Comparison of ENCODE assay signal across 9 cellular contexts in the genomic region with DNA sequence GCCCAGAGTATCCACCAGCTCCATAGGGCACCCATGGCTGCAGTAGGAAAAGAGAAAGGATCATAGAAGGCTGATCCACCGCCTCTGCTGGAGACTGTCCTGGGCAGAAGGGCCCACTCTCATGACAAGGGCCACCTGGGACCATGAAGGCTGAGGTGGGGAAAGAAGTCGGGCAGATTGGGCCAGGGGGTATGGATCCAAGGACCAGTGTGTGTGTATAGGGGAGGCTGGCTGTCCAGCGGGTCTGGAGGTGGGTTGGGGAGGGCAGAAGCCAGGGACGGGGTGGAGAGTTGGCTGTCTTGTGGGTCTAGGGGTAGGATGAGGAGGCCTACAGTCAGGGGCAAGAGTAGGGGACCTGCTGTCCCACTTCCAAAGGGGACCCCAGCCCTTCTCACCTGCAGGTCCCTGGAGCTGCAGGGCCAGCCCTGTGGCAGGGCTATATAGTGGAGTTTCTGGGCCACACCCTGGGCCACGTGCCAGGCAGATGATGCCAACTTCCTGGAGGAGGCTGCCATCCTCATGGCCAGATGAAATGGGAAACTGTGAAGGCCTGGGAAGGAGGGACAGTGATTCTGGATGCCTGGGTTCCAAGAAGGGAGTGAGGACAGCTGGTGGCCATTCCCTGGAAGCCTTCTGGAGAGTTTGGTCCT. TPM values are rescaled to one million over a fixed set of nuclear protein-coding genes. Genes with fewer than 3 reads are reported as not detected.
DNase-seq lines count a peak whose midpoint lies in the region; ATAC-seq and TF ChIP-seq lines count a peak whose summit lies in the region.
"Had no signal": no experiment of that assay in that cellular context is flagged by ENCODE, and none has a peak within 500 bp of the region (broad histone marks: within the 10 kb centered on the region; RNA-seq: fewer than 3 reads in every experiment).

A gene (minus strand): TSS at position 51 of the 650 bp plus-strand sequence.

- H3K4me3 Mint-ChIP-seq in activated naive CD4-positive, alpha-beta T cell treated with anti-CD3 and anti-CD28 coated beads for 36 hours, result no peak within 1 kb of the TSS
- H3K4me3 Mint-ChIP-seq in activated naive CD8-positive, alpha-beta T cell, result no peak within 1 kb of the TSS
- H3K4me3 Mint-ChIP-seq in type B pancreatic cell, result no peak within 1 kb of the TSS

- no peaks in the 10 kb centered on the region for H3K9me3 ChIP-seq in mucosa of descending colon

- no peak for TF ChIP-seq CTCF in mucosa of descending colon (IDR thresholded peaks at IDR 0.05)
- no peak for TF ChIP-seq CTCF in type B pancreatic cell (conservative IDR thresholded peaks at IDR 0.05)

- intact Hi-C loops in activated naive CD4-positive, alpha-beta T cell treated with anti-CD3 and anti-CD28 coated beads for 36 hours (cut with micrococcal nuclease), result no loop called here
- intact Hi-C loops in mucosa of descending colon (cut with DNase I, micrococcal nuclease), result no loop called here

- DNase-seq in activated naive CD4-positive, alpha-beta T cell treated with anti-CD3 and anti-CD28 coated beads for 36 hours, result peak; percentile 3
- DNase-seq in activated naive CD4-positive, alpha-beta T cell (lab: John Stamatoyannopoulos, UW), result no peak
- DNase-seq in mucosa of descending colon (peak; percentile 91 to 93 (median 92)), type B pancreatic cell (ENCODE audit: extremely low spot score, unreplicated experiment) (no peak), GDM1 (lab: John Stamatoyannopoulos, UW) (no peak), NCI-H1436 (lab: John Stamatoyannopoulos, UW) (no peak)
- DNase-seq: NCI-H82 had no signal

- peaks cover 4% of the 10 kb centered on the region for H3K9me3 Mint-ChIP-seq in activated naive CD4-positive, alpha-beta T cell treated with anti-CD3 and anti-CD28 coated beads for 36 hours
- H3K9me3 Mint-ChIP-seq in activated naive CD8-positive, alpha-beta T cell (ENCODE audit: low read depth), result peaks cover 7% of the 10 kb centered on the region
- H3K9me3 Mint-ChIP-seq in type B pancreatic cell, result peaks cover 6% of the 10 kb centered on the region

- peaks cover 1% of the 10 kb centered on the region for H3K36me3 Mint-ChIP-seq in activated naive CD4-positive, alpha-beta T cell treated with anti-CD3 and anti-CD28 coated beads for 36 hours (ENCODE audit: low read depth)
- peaks cover 8% of the 10 kb centered on the region for H3K36me3 Mint-ChIP-seq in activated naive CD8-positive, alpha-beta T cell
- no peaks in the 10 kb centered on the region for H3K36me3 Mint-ChIP-seq in type B pancreatic cell

- CTCF ChIA-PET in activated naive CD4-positive, alpha-beta T cell treated with anti-CD3 and anti-CD28 coated beads for 36 hours (lab: Charles Lee), result interaction anchor here (2.5 kb wide), 1 partner anchor 36 kb away, joined by 16 read pairs; a partner anchor contains a TSS

- H3K36me3 ChIP-seq in mucosa of descending colon (ENCODE audit: low read depth), result no peaks in the 10 kb centered on the region

- no peak within 1 kb of the TSS for H3K4me3 ChIP-seq in mucosa of descending colon

- H3K4me1 Mint-ChIP-seq in activated naive CD4-positive, alpha-beta T cell treated with anti-CD3 and anti-CD28 coated beads for 36 hours (ENCODE audit: low read depth), result peaks cover 63% of the 10 kb centered on the region
- peaks cover 72% of the 10 kb centered on the region for H3K4me1 Mint-ChIP-seq in activated naive CD8-positive, alpha-beta T cell (ENCODE audit: low read depth)
- H3K4me1 Mint-ChIP-seq in type B pancreatic cell (ENCODE audit: unreplicated experiment), result no peaks in the 10 kb centered on the region

- H3K27ac Mint-ChIP-seq in activated naive CD4-positive, alpha-beta T cell treated with anti-CD3 and anti-CD28 coated beads for 36 hours, result no peak within 1 kb of the TSS
- H3K27ac Mint-ChIP-seq in activated naive CD8-positive, alpha-beta T cell, result peak within 1 kb of the TSS; percentile 95
- H3K27ac Mint-ChIP-seq in type B pancreatic cell, result no peak within 1 kb of the TSS

- H3K4me1 ChIP-seq in mucosa of descending colon (ENCODE audit: low read depth), result peaks cover 15% of the 10 kb centered on the region

- H3K27me3 Mint-ChIP-seq in activated naive CD4-positive, alpha-beta T cell treated with anti-CD3 and anti-CD28 coated beads for 36 hours (ENCODE audit: low read depth), result no peaks in the 10 kb centered on the region
- H3K27me3 Mint-ChIP-seq in activated naive CD8-positive, alpha-beta T cell, result no peaks in the 10 kb centered on the region
- H3K27me3 Mint-ChIP-seq in type B pancreatic cell, result no peaks in the 10 kb centered on the region

- peak; percentile 81 for ATAC-seq in mucosa of descending colon
- no peak for ATAC-seq in GM21786 (IDR thresholded peaks at IDR 0.05; ENCODE audit: unreplicated experiment)

RNA-seq across cellular contexts. Expression of the gene that starts here (rescaled TPM):
- 1 to 10 TPM; 3.1 to 3.8 TPM for total RNA-seq in activated naive CD4-positive, alpha-beta T cell treated with anti-CD3 and anti-CD28 coated beads for 36 hours
- total RNA-seq in mucosa of descending colon (1,000 to 10,000 TPM; 1,609 to 4,808 (median 4,422) TPM), type B pancreatic cell (ENCODE audit: low replicate concordance) (7.8 and 10.0 TPM in 2 replicates)

Comparison
In these comparisons a context has a peak if more than half of its experiments do, and no peak if none do; other contexts are left out.
1. RNA of the gene that starts here (total RNA-seq): 1,609 to 4,808 TPM in mucosa of descending colon; 7.8 to 10.0 TPM in type B pancreatic cell and 3.1 to 3.8 TPM in activated naive CD4-positive, alpha-beta T cell treated with anti-CD3 and anti-CD28 coated beads for 36 hours; every median in the first group is over 100 times any median in the second.
2. DNase-seq: peak in activated naive CD4-positive, alpha-beta T cell treated with anti-CD3 and anti-CD28 coated beads for 36 hours (single experiment) and mucosa of descending colon (3 of 3); none in activated naive CD4-positive, alpha-beta T cell (0 of 4), type B pancreatic cell (single experiment), GDM1 (single experiment) and NCI-H1436 (single experiment).